ENCODE assay signal across 10 cellular contexts in genomic region chr20:9068232-9068781, GRCh38. TPM values are rescaled to one million over a fixed set of nuclear protein-coding genes. Genes with fewer than 3 reads are reported as not detected.
DNase-seq lines count a peak whose midpoint lies in the region; ATAC-seq, FAIRE-seq and TF ChIP-seq lines count a peak whose summit lies in the region.
"Had no signal": no experiment of that assay in that cellular context is flagged by ENCODE, and none has a peak within 500 bp of the region (broad histone marks: within the 10 kb centered on the region; RNA-seq: fewer than 3 reads in every experiment).

No MANE protein-coding gene starts in this region.

- peak overlapping the region; percentile 55 for H3K27ac Mint-ChIP-seq in astrocyte (ENCODE audit: unreplicated experiment)
- H3K27ac Mint-ChIP-seq: activated naive CD8-positive, alpha-beta T cell treated with anti-CD3 and anti-CD28 coated beads, Interleukin-2, amount 10 ng/mL, durations not matched to agents 7 days and 5 days had no signal

- peak overlapping the region; percentile 87 for H3K4me3 Mint-ChIP-seq in astrocyte (ENCODE audit: unreplicated experiment)
- H3K4me3 Mint-ChIP-seq: activated naive CD8-positive, alpha-beta T cell treated with anti-CD3 and anti-CD28 coated beads, Interleukin-2, amount 10 ng/mL, durations not matched to agents 7 days and 5 days had no signal

- peak overlapping the region; percentile 86 for H2AFZ ChIP-seq in ACC112 (ENCODE audit: low read length, unreplicated experiment)
- H2AFZ ChIP-seq in astrocyte (ENCODE audit: low read depth, low read length), result peak overlapping the region; percentile 74
- peak overlapping the region; percentile 88 for H2AFZ ChIP-seq in smooth muscle cell (ENCODE audit: low read depth)

- H3K27ac ChIP-seq in ACC112 (ENCODE audit: low read depth, low read length) (no peak overlapping the region), astrocyte (ENCODE audit: low read depth, low read length) (peak overlapping the region; percentile 18), iPS DF 6.9 (ENCODE audit: low read length) (no peak overlapping the region), smooth muscle cell (ENCODE audit: low read depth) (no peak overlapping the region)

- H3K27me3 Mint-ChIP-seq in astrocyte (ENCODE audit: low read depth, unreplicated experiment), result no peaks in the 10 kb centered on the region

- peaks cover 24% of the 10 kb centered on the region for H3K4me1 Mint-ChIP-seq in astrocyte (ENCODE audit: low read depth, unreplicated experiment)

- peak overlapping the region; percentile 66 for H3K9ac ChIP-seq in astrocyte (ENCODE audit: low read length)
- H3K9ac ChIP-seq in smooth muscle cell (ENCODE audit: low read depth), result peak overlapping the region; percentile 14

- H4K20me1 ChIP-seq in astrocyte (ENCODE audit: insufficient read depth, low read length) (no peaks in the 10 kb centered on the region), smooth muscle cell (ENCODE audit: low read depth) (no peaks in the 10 kb centered on the region)

- no peaks in the 10 kb centered on the region for H3K9me3 Mint-ChIP-seq in astrocyte (ENCODE audit: unreplicated experiment)

- H3K4me1 ChIP-seq in ACC112 (ENCODE audit: control insufficient read depth, insufficient read depth, low read length, unreplicated experiment), result peaks cover 8% of the 10 kb centered on the region
- H3K4me1 ChIP-seq in astrocyte (ENCODE audit: insufficient read depth, low read length), result peaks cover 10% of the 10 kb centered on the region
- no peaks in the 10 kb centered on the region; the same call in 1 of the 2 replicates for H3K4me1 ChIP-seq in iPS DF 6.9 (ENCODE audit: control insufficient read depth, insufficient read depth, low read length)
- H3K4me1 ChIP-seq in smooth muscle cell (ENCODE audit: low read depth), result peaks cover 32% of the 10 kb centered on the region

- ATAC-seq in HG02759 (IDR thresholded peaks at IDR 0.05; ENCODE audit: unreplicated experiment), result no peak
- ATAC-seq: GM12878 had no signal

- H3K9me3 ChIP-seq in astrocyte (ENCODE audit: insufficient read depth, low read depth, low read length), result no peaks in the 10 kb centered on the region
- H3K9me3 ChIP-seq in iPS DF 6.9 (ENCODE audit: control insufficient read depth, insufficient read depth, low read length), result no peaks in the 10 kb centered on the region
- no peaks in the 10 kb centered on the region for H3K9me3 ChIP-seq in smooth muscle cell (replicated peaks; ENCODE audit: low read depth)

- DNase-seq in HuH-7 (ENCODE audit: low spot score) (peak; percentile 81), astrocyte (ENCODE audit: low read depth) (peak; percentile 17), iPS DF 6.9 (ENCODE audit: low read depth, low spot score) (no peak), smooth muscle cell (lab: John Stamatoyannopoulos, UW; ENCODE audit: unreplicated experiment) (no peak), GOT3 (lab: John Stamatoyannopoulos, UW) (no peak)
- no peak for DNase-seq in stimulated activated CD4-positive, alpha-beta T cell treated with anti-CD3 and anti-CD28 coated beads, Interleukin-4, amount 100 ng/mL, for 4 hours

- H3K4me2 ChIP-seq in astrocyte (ENCODE audit: low read length) (peak overlapping the region; percentile 93), smooth muscle cell (peak overlapping the region; percentile 90)

- no peaks in the 10 kb centered on the region for H3K27me3 ChIP-seq in ACC112 (ENCODE audit: insufficient read depth, low read length)
- no peaks in the 10 kb centered on the region for H3K27me3 ChIP-seq in astrocyte (ENCODE audit: insufficient read depth, low read length)
- H3K27me3 ChIP-seq in iPS DF 6.9 (ENCODE audit: control insufficient read depth, insufficient read depth, low read length), result no peaks in the 10 kb centered on the region
- H3K27me3 ChIP-seq in smooth muscle cell (ENCODE audit: low read depth), result no peaks in the 10 kb centered on the region

- FAIRE-seq in astrocyte (lab: Jason Lieb, UNC), result no peak
- FAIRE-seq: GM12878 had no signal

- H3K79me2 ChIP-seq in ACC112 (ENCODE audit: control insufficient read depth, insufficient read depth, low read length, unreplicated experiment) (no peaks in the 10 kb centered on the region), astrocyte (ENCODE audit: insufficient read depth, low read length) (peaks cover 6% of the 10 kb centered on the region), smooth muscle cell (ENCODE audit: low read depth) (no peaks in the 10 kb centered on the region)

- peaks cover 4% of the 10 kb centered on the region for H3K36me3 Mint-ChIP-seq in astrocyte (ENCODE audit: low read depth, unreplicated experiment)

- H3K4me3 ChIP-seq in ACC112 (ENCODE audit: low read depth, low read length) (peak overlapping the region; percentile 88), astrocyte (ENCODE audit: insufficient read depth, low read depth, low read length) (peak overlapping the region; percentile 73), iPS DF 6.9 (ENCODE audit: low read length) (peak overlapping the region; percentile 92; the same call in 1 of the 2 replicates), smooth muscle cell (peak overlapping the region; percentile 81)
- H3K4me3 ChIP-seq: GM12878 had no signal

- no peaks in the 10 kb centered on the region for H3F3A ChIP-seq in smooth muscle cell (ENCODE audit: low read depth)

- TF ChIP-seq CTCF in astrocyte (IDR thresholded peaks at IDR 0.05; ENCODE audit: insufficient read depth, low read depth, low read length) (no peak), smooth muscle cell (IDR thresholded peaks at IDR 0.05; ENCODE audit: borderline replicate concordance, insufficient read depth, poor library complexity, severe bottlenecking) (no peak)

- H3K36me3 ChIP-seq in ACC112 (ENCODE audit: insufficient read depth, low read length) (no peaks in the 10 kb centered on the region), astrocyte (ENCODE audit: insufficient read depth, low read length) (no peaks in the 10 kb centered on the region), iPS DF 6.9 (ENCODE audit: control insufficient read depth, insufficient read depth, low read length) (no peaks in the 10 kb centered on the region), smooth muscle cell (ENCODE audit: low read depth) (no peaks in the 10 kb centered on the region)

- WGBS in iPS DF 6.9 (ENCODE audit: insufficient coverage, insufficient read length), result no CpG with 5 or more reads among the region's 54 CpGs
- under 1% methylated on average over 39 of the region's 54 CpGs for WGBS in smooth muscle cell (ENCODE audit: low lambda C conversion rate)

RNA-seq across cellular contexts. Expression of gene PLCB4, which starts 0.6 kb away (rescaled TPM):
- total RNA-seq in astrocyte (38.9 and 58.2 TPM in 2 replicates), smooth muscle cell (5.2 and 5.3 TPM in 2 replicates)
- polyA plus RNA-seq in smooth muscle cell, result 3.0 and 3.5 TPM in 2 replicates
- total RNA-seq: activated naive CD8-positive, alpha-beta T cell treated with anti-CD3 and anti-CD28 coated beads, Interleukin-2, amount 10 ng/mL, durations not matched to agents 7 days and 5 days; GM12878 had no signal
- polyA plus RNA-seq: GM12878 had no signal

Comparison
In these comparisons a context has a peak if more than half of its experiments do, and no peak if none do; other contexts are left out.
1. DNase-seq: peak in HuH-7 (single experiment) and astrocyte (single experiment); none in iPS DF 6.9 (single experiment), smooth muscle cell (single experiment), GOT3 (single experiment) and stimulated activated CD4-positive, alpha-beta T cell treated with anti-CD3 and anti-CD28 coated beads, Interleukin-4, amount 100 ng/mL, for 4 hours (0 of 2).
2. Peak in every context shown above with its lines, with median percentiles within 50 percentile points of each other: H2AFZ ChIP-seq and H3K4me3 ChIP-seq.